31 cellular contexts compared by ENCODE assay signal in the genomic region with DNA sequence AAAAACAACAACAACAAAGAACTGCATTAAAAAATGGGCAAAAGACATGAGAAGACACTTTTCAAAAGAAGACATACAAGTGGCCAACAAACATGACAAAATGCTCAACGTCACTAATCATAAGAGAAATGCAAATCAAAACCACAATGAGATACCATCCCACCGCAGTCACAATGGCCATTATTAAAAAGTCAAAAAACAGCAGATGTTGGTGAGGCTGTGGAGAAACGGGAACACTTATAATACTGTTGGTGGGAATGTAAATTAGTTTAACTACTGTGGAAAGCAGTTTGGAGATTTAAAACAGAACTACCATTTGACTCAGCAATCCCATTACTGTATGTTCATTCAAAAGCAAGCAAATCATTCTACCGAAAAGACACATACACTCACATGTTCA.
"Had no signal": no experiment of that assay in that cellular context is flagged by ENCODE, and none has a peak within 500 bp of the region (broad histone marks: within the 10 kb centered on the region; RNA-seq: fewer than 3 reads in every experiment).

No MANE protein-coding gene starts in this region.

- H3K27me3 Mint-ChIP-seq: activated CD4-positive, alpha-beta T cell treated with anti-CD3 and anti-CD28 coated beads for 36 hours; activated naive CD8-positive, alpha-beta T cell treated with anti-CD3 and anti-CD28 coated beads, Interleukin-2, amount 10 ng/mL, durations not matched to agents 7 days and 5 days; activated T-cell treated with anti-CD3 and anti-CD28 coated beads, Interleukin-2, amount 50 U/mL, for 24 hours; dendritic cell treated with granulocyte-macrophage colony-stimulating factor and Interleukin-4, amounts not matched to agents 40 ng/mL and 50 ng/mL, for 4 days had no signal

- H3K27me3 ChIP-seq: ascending aorta, breast epithelium, cardiac muscle cell, dorsolateral prefrontal cortex, gastroesophageal sphincter, heart right ventricle, hepatocyte had no signal

- H3K27ac Mint-ChIP-seq: activated CD4-positive, alpha-beta memory T cell treated with anti-CD3 and anti-CD28 coated beads for 36 hours; activated CD4-positive, alpha-beta T cell treated with anti-CD3 and anti-CD28 coated beads for 36 hours; activated CD4-positive, alpha-beta T cell treated with anti-CD3 and anti-CD28 coated beads, Interleukin-2, amount 10 ng/mL, durations not matched to agents 24 days and 14 days; activated naive CD8-positive, alpha-beta T cell treated with anti-CD3 and anti-CD28 coated beads, Interleukin-2, amount 10 ng/mL, durations not matched to agents 7 days and 5 days; activated T-cell treated with anti-CD3 and anti-CD28 coated beads, Interleukin-2, amount 50 U/mL, for 24 hours; activated T-cell treated with anti-CD3 and anti-CD28 coated beads, Interleukin-2, amount 50 U/mL, for 72 hours; brain; dendritic cell treated with granulocyte-macrophage colony-stimulating factor and Interleukin-4, amounts not matched to agents 40 ng/mL and 50 ng/mL, for 4 days; endodermal cell had no signal

- H3K36me3 ChIP-seq: ascending aorta, breast epithelium, cardiac muscle cell, gastroesophageal sphincter, heart right ventricle had no signal

- ATAC-seq: activated CD4-positive, alpha-beta T cell treated with anti-CD3 and anti-CD28 coated beads for 36 hours; activated naive CD4-positive, alpha-beta T cell treated with anti-CD3 and anti-CD28 coated beads, Interleukin-2, amount 50 U/mL, for 72 hours; esophagus mucosa; gastroesophageal sphincter; heart right ventricle had no signal

- H3K36me3 Mint-ChIP-seq: activated CD4-positive, alpha-beta memory T cell treated with anti-CD3 and anti-CD28 coated beads for 36 hours; activated naive CD4-positive, alpha-beta T cell treated with anti-CD3 and anti-CD28 coated beads, Interleukin-2, amount 50 U/mL, for 72 hours; activated naive CD8-positive, alpha-beta T cell treated with anti-CD3 and anti-CD28 coated beads, Interleukin-2, amount 10 ng/mL, durations not matched to agents 7 days and 5 days; brain had no signal

- H3K4me1 ChIP-seq: ascending aorta, breast epithelium had no signal

- H3K4me3 ChIP-seq: ascending aorta, breast epithelium, cardiac muscle cell, coronary artery, dorsolateral prefrontal cortex, gastroesophageal sphincter, heart right ventricle, hepatocyte had no signal

- H3K79me2 ChIP-seq: hepatocyte had no signal

- H2AFZ ChIP-seq: hepatocyte had no signal

- H3K4me3 Mint-ChIP-seq: activated CD4-positive, alpha-beta memory T cell treated with anti-CD3 and anti-CD28 coated beads for 36 hours; activated CD4-positive, alpha-beta T cell treated with anti-CD3 and anti-CD28 coated beads for 36 hours; activated CD4-positive, alpha-beta T cell treated with anti-CD3 and anti-CD28 coated beads, Interleukin-2, amount 10 ng/mL, durations not matched to agents 24 days and 14 days; activated naive CD8-positive, alpha-beta T cell treated with anti-CD3 and anti-CD28 coated beads, Interleukin-2, amount 10 ng/mL, durations not matched to agents 7 days and 5 days; activated T-cell treated with anti-CD3 and anti-CD28 coated beads, Interleukin-2, amount 50 U/mL, for 24 hours; activated T-cell treated with anti-CD3 and anti-CD28 coated beads, Interleukin-2, amount 50 U/mL, for 72 hours; brain; dendritic cell treated with granulocyte-macrophage colony-stimulating factor and Interleukin-4, amounts not matched to agents 40 ng/mL and 50 ng/mL, for 4 days; endodermal cell had no signal

- H3K27ac ChIP-seq: ascending aorta, breast epithelium, cardiac muscle cell, coronary artery, dorsolateral prefrontal cortex, gastroesophageal sphincter, heart right ventricle, hepatocyte had no signal

- H3K9me3 Mint-ChIP-seq: activated CD4-positive, alpha-beta memory T cell treated with anti-CD3 and anti-CD28 coated beads for 36 hours; activated CD4-positive, alpha-beta T cell treated with anti-CD3 and anti-CD28 coated beads, Interleukin-2, amount 10 ng/mL, durations not matched to agents 24 days and 14 days; activated naive CD4-positive, alpha-beta T cell treated with anti-CD3 and anti-CD28 coated beads, Interleukin-2, amount 50 U/mL, for 72 hours; activated naive CD8-positive, alpha-beta T cell treated with anti-CD3 and anti-CD28 coated beads, Interleukin-2, amount 10 ng/mL, durations not matched to agents 7 days and 5 days; activated T-cell treated with anti-CD3 and anti-CD28 coated beads, Interleukin-2, amount 50 U/mL, for 24 hours; activated T-cell treated with anti-CD3 and anti-CD28 coated beads, Interleukin-2, amount 50 U/mL, for 72 hours; brain; dendritic cell treated with granulocyte-macrophage colony-stimulating factor and Interleukin-4, amounts not matched to agents 40 ng/mL and 50 ng/mL, for 4 days; endodermal cell had no signal

- DNase-seq: activated CD4-positive, alpha-beta memory T cell treated with anti-CD3 and anti-CD28 coated beads for 36 hours; activated CD4-positive, alpha-beta T cell treated with anti-CD3 and anti-CD28 coated beads for 36 hours; activated CD4-positive, alpha-beta T cell treated with anti-CD3 and anti-CD28 coated beads, Interleukin-2, amount 10 ng/mL, durations not matched to agents 24 days and 14 days; activated CD4-positive, CD25-positive, alpha-beta regulatory T cell; activated CD4-positive, CD25-positive, alpha-beta regulatory T cell treated with anti-CD3 and anti-CD28 coated beads, Interleukin-2, amount 50 U/mL, for 72 hours; activated CD8-positive, alpha-beta memory T cell treated with anti-CD3 and anti-CD28 coated beads, Interleukin-2, amount 50 U/mL, for 48 hours; activated effector memory CD4-positive, alpha-beta T cell treated with Interleukin-2 at 50 U/mL for 16 hours; activated gamma-delta T cell treated with Interleukin-2 at 50 U/mL for 16 hours; activated naive CD4-positive, alpha-beta T cell treated with Interleukin-2 at 50 U/mL for 16 hours; activated naive CD8-positive, alpha-beta T cell treated with anti-CD3 and anti-CD28 coated beads, Interleukin-2, amount 10 ng/mL, durations not matched to agents 7 days and 5 days; activated T-cell treated with anti-CD3 and anti-CD28 coated beads for 4 hours; activated T-cell treated with anti-CD3 and anti-CD28 coated beads, Interleukin-2, amount 50 U/mL, for 24 hours; activated T-cell treated with anti-CD3 and anti-CD28 coated beads, Interleukin-2, amount 50 U/mL, for 72 hours; central memory CD4-positive, alpha-beta T cell; cerebellar nuclear complex; dorsolateral prefrontal cortex; effector memory CD4-positive, alpha-beta T cell; endodermal cell; foreskin fibroblast; heart right ventricle; T-helper 2 cell had no signal

- H3K4me2 ChIP-seq: hepatocyte had no signal
